In genomic region chr13:112007191-112007590, GRCh38 we compare ENCODE assay signal across 8 cellular contexts. TPM values are rescaled to one million over a fixed set of nuclear protein-coding genes. Genes with fewer than 3 reads are reported as not detected.
"Had no signal": no experiment of that assay in that cellular context is flagged by ENCODE, and none has a peak within 500 bp of the region (broad histone marks: within the 10 kb centered on the region; RNA-seq: fewer than 3 reads in every experiment).

No MANE protein-coding gene starts in this region.

- ATAC-seq: HepG2, K562 had no signal

- H3K4me3 ChIP-seq: K562 had no signal

- H3K27ac ChIP-seq: HL-60 had no signal

- DNase-seq: IMR-90, KBM-7 had no signal

RNA-seq across cellular contexts. Expression of gene SOX1, which starts 59.8 kb away (rescaled TPM):
- total RNA-seq: HepG2, HT-29, HT1080, IMR-90, K562 had no signal
- polyA plus RNA-seq: HepG2, IgD-negative memory B cell, IMR-90, K562 had no signal
